17 cellular contexts compared by ENCODE assay signal in genomic region chr22:30752771-30753170, GRCh38.
"Had no signal": no experiment of that assay in that cellular context is flagged by ENCODE, and none has a peak within 500 bp of the region (broad histone marks: within the 10 kb centered on the region; RNA-seq: fewer than 3 reads in every experiment).

No MANE protein-coding gene starts in this region.

- H2AFZ ChIP-seq: hepatocyte had no signal

- H3K27ac Mint-ChIP-seq: dendritic cell treated with granulocyte-macrophage colony-stimulating factor and Interleukin-4, amounts not matched to agents 40 ng/mL and 50 ng/mL, for 4 days; effector memory CD8-positive, alpha-beta T cell; nephron progenitor cell had no signal

- H3K4me2 ChIP-seq: hepatocyte had no signal

- H3K9me3 Mint-ChIP-seq: central memory CD8-positive, alpha-beta T cell; dendritic cell treated with granulocyte-macrophage colony-stimulating factor and Interleukin-4, amounts not matched to agents 40 ng/mL and 50 ng/mL, for 4 days; effector memory CD8-positive, alpha-beta T cell; nephron progenitor cell had no signal

- ATAC-seq: effector memory CD8-positive, alpha-beta T cell; foreskin keratinocyte; left lobe of liver had no signal

- H3K27ac ChIP-seq: esophagus squamous epithelium, foreskin keratinocyte, hepatocyte, neutrophil, right atrium auricular region, sigmoid colon had no signal

- H3K4me3 Mint-ChIP-seq: central memory CD8-positive, alpha-beta T cell; dendritic cell treated with granulocyte-macrophage colony-stimulating factor and Interleukin-4, amounts not matched to agents 40 ng/mL and 50 ng/mL, for 4 days; effector memory CD8-positive, alpha-beta T cell; naive B cell; nephron progenitor cell had no signal

- H3K4me1 ChIP-seq: esophagus squamous epithelium, foreskin keratinocyte, right atrium auricular region, sigmoid colon had no signal

- H3K27me3 ChIP-seq: esophagus squamous epithelium, foreskin keratinocyte, hepatocyte, neutrophil, right atrium auricular region, sigmoid colon had no signal

- H3K79me2 ChIP-seq: hepatocyte had no signal

- H3K4me1 Mint-ChIP-seq: central memory CD8-positive, alpha-beta T cell; naive B cell had no signal

- H3K36me3 ChIP-seq: esophagus squamous epithelium, neutrophil, right atrium auricular region, sigmoid colon had no signal

- H3K9me3 ChIP-seq: esophagus squamous epithelium, neutrophil, right atrium auricular region, sigmoid colon had no signal

- DNase-seq: effector memory CD8-positive, alpha-beta T cell; esophagus squamous epithelium; foreskin keratinocyte; kidney glomerular epithelial cell; naive B cell; nephron progenitor cell; sigmoid colon; small intestine; stimulated activated CD4-positive, alpha-beta T cell treated with anti-CD3 and anti-CD28 coated beads, Interleukin-12 subunit alpha, Interleukin-12 subunit beta, amount 100 ng/mL, for 4 hours; stimulated activated naive CD4-positive, alpha-beta T cell treated with Interleukin-2 at 50 U/mL for 16 hours; trophoblast cell had no signal

- H3K4me3 ChIP-seq: esophagus squamous epithelium, hepatocyte, right atrium auricular region, sigmoid colon had no signal
